1 cellular context compared by ENCODE assay signal in the genomic region with DNA sequence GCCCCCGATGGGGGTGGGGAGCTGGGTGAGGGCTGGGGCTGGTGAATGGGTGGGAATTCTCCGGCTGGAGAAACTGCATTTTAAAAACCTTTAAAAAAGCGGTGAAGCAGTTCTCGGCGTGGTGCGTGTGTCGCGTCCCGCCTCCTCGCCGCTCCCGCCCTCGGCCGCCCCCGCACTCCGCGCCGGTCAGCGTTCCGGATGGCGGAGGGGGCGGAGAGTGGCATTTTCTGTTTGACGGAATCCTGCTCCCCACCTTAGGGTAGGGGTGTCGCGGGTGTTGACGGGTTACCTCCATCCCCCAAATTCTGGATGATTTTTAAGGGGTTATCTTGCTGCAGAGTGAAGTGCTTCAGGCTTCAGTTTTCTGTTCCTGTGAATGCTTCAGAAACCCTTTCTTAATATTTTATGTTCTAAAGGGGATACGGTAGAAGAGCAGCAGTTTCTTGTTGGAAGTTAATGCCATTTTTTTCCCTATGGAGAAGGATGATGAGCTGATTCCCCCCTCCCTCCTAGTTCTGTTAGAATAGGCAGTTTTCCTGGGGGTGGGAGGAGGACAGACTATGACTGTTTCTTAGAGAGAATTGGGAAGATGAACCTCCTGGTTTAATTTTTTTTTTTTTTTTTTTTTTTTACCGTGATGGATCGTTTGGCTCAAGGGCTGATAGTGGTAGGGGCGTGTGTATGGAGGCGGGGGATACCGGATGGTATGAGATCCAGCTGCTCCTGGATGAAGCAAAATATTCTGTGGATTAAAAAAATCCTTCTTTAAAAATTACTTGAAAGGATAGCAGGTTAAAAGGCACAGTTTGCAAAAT.
TF ChIP-seq lines count a peak whose summit lies in the region.

No MANE protein-coding gene starts in this region.

TF ChIP-seq in GM12878, 131 proteins besides CTCF, POLR2A, EP300 and RAD21:
- TF ChIP-seq, protein P1, sequence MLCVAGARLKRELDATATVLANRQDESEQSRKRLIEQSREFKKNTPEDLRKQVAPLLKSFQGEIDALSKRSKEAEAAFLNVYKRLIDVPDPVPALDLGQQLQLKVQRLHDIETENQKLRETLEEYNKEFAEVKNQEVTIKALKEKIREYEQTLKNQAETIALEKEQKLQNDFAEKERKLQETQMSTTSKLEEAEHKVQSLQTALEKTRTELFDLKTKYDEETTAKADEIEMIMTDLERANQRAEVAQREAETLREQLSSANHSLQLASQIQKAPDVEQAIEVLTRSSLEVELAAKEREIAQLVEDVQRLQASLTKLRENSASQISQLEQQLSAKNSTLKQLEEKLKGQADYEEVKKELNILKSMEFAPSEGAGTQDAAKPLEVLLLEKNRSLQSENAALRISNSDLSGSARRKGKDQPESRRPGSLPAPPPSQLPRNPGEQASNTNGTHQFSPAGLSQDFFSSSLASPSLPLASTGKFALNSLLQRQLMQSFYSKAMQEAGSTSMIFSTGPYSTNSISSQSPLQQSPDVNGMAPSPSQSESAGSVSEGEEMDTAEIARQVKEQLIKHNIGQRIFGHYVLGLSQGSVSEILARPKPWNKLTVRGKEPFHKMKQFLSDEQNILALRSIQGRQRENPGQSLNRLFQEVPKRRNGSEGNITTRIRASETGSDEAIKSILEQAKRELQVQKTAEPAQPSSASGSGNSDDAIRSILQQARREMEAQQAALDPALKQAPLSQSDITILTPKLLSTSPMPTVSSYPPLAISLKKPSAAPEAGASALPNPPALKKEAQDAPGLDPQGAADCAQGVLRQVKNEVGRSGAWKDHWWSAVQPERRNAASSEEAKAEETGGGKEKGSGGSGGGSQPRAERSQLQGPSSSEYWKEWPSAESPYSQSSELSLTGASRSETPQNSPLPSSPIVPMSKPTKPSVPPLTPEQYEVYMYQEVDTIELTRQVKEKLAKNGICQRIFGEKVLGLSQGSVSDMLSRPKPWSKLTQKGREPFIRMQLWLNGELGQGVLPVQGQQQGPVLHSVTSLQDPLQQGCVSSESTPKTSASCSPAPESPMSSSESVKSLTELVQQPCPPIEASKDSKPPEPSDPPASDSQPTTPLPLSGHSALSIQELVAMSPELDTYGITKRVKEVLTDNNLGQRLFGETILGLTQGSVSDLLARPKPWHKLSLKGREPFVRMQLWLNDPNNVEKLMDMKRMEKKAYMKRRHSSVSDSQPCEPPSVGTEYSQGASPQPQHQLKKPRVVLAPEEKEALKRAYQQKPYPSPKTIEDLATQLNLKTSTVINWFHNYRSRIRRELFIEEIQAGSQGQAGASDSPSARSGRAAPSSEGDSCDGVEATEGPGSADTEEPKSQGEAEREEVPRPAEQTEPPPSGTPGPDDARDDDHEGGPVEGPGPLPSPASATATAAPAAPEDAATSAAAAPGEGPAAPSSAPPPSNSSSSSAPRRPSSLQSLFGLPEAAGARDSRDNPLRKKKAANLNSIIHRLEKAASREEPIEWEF (IDR thresholded peaks at IDR 0.05; ENCODE audit: insufficient replicate concordance, low read depth, low read length), result no peak
- peak; percentile 59 for TF ChIP-seq PKNOX1 (IDR thresholded peaks at IDR 0.05)
- peak; percentile 5; the same call in 1 of the 2 replicates for TF ChIP-seq IKZF1 (conservative IDR thresholded peaks at IDR 0.05)
- 0 out of 2 replicates have a peak, but pooled peaks have one; percentile 24 for TF ChIP-seq CHD2 (IDR thresholded peaks at IDR 0.05; ENCODE audit: borderline replicate concordance, low read depth, low read length)
- no peak for TF ChIP-seq HCFC1 (IDR thresholded peaks at IDR 0.05; ENCODE audit: low read length)
- TF ChIP-seq MXI1 (IDR thresholded peaks at IDR 0.05; ENCODE audit: low read depth, low read length), result 0 out of 2 replicates have a peak, but pooled peaks have one; percentile 2
- no peak for TF ChIP-seq YBX1 (IDR thresholded peaks at IDR 0.05)
- 0 out of 4 replicates have a peak, but pooled peaks of 1 of the 2 experiments have one; percentile 36 for TF ChIP-seq IKZF2 (IDR thresholded peaks at IDR 0.05)
- no peak for TF ChIP-seq SP1 (IDR thresholded peaks at IDR 0.05; ENCODE audit: low read depth, low read length)
- 0 out of 2 replicates have a peak, but pooled peaks have one; percentile 18 for TF ChIP-seq RELB (IDR thresholded peaks at IDR 0.05; ENCODE audit: low read depth)
- TF ChIP-seq TAF1 (IDR thresholded peaks at IDR 0.05; ENCODE audit: borderline replicate concordance, low read depth, low read length), result 0 out of 2 replicates have a peak, but pooled peaks have one; percentile 5
- peak; percentile 10 for TF ChIP-seq PBX3 (IDR thresholded peaks at IDR 0.05; ENCODE audit: insufficient replicate concordance, low read depth, low read length)
- TF ChIP-seq POU2F2 (IDR thresholded peaks at IDR 0.05; ENCODE audit: borderline replicate concordance, low read depth, low read length), result 0 out of 3 replicates have a peak, but pooled peaks have one; percentile 14
- TF ChIP-seq EGR1 (IDR thresholded peaks at IDR 0.05; ENCODE audit: borderline replicate concordance in 1 of 2, low read depth in 2 of 2, low read length in 2 of 2), result peak; percentile 81 to 100
- 0 out of 2 replicates have a peak, but pooled peaks have one; percentile 31 for TF ChIP-seq CREB1 (IDR thresholded peaks at IDR 0.05; ENCODE audit: low read depth)
- peak; percentile 6; the same call in 1 of the 2 replicates for TF ChIP-seq PAX5 (IDR thresholded peaks at IDR 0.05; ENCODE audit: borderline replicate concordance, low read depth, low read length)
- 0 out of 2 replicates have a peak, but pooled peaks have one; percentile 31 for TF ChIP-seq GATAD2B (conservative IDR thresholded peaks at IDR 0.05; ENCODE audit: low read depth)
- TF ChIP-seq CREM (IDR thresholded peaks at IDR 0.05; ENCODE audit: low read depth), result peak; percentile 7; the same call in 1 of the 2 replicates
